9 cellular contexts compared by ENCODE assay signal in the genomic region with DNA sequence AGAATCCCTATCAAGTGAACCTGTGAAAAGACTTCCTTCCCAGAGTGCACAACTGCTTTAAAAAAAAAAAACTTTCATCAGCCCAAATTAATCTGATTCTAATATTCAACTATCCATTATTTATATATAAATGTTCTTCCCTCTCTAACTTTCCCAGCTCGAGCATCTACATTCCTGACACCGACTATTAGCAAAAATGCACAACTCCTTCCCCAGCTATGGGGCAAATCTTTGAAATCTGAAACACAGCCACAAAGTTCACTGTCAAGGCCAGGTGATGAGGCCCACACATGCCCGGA. TPM values are rescaled to one million over a fixed set of nuclear protein-coding genes. Genes with fewer than 3 reads are reported as not detected.
DNase-seq lines count a peak whose midpoint lies in the region; ATAC-seq and TF ChIP-seq lines count a peak whose summit lies in the region.
"Had no signal": no experiment of that assay in that cellular context is flagged by ENCODE, and none has a peak within 500 bp of the region (broad histone marks: within the 10 kb centered on the region; RNA-seq: fewer than 3 reads in every experiment).

No MANE protein-coding gene starts in this region.

- H3K4me3 ChIP-seq in adipocyte (ENCODE audit: low read length) (peak overlapping the region; percentile 99), thoracic aorta (peak overlapping the region; percentile 93), mucosa of descending colon (no peak overlapping the region)

- H3K9me3 ChIP-seq in adipocyte (ENCODE audit: control insufficient read depth, low read length) (no peaks in the 10 kb centered on the region), thoracic aorta (no peaks in the 10 kb centered on the region), mucosa of descending colon (no peaks in the 10 kb centered on the region)

- no peak for ATAC-seq in activated CD8-positive, alpha-beta memory T cell treated with anti-CD3 and anti-CD28 coated beads, Interleukin-2, amount 10 ng/mL, durations not matched to agents 7 days and 5 days
- ATAC-seq in thoracic aorta (ENCODE audit: insufficient number of reproducible peaks, low FRiP score, low read depth) (no peak), mucosa of descending colon (no peak)

- no peaks in the 10 kb centered on the region for H3K36me3 ChIP-seq in adipocyte (ENCODE audit: control insufficient read depth, insufficient read depth, low read length, severe bottlenecking)
- H3K36me3 ChIP-seq in thoracic aorta = no peaks in the 10 kb centered on the region
- H3K36me3 ChIP-seq in mucosa of descending colon (ENCODE audit: low read depth) = no peaks in the 10 kb centered on the region

- intact Hi-C loops in mucosa of descending colon (cut with DNase I, micrococcal nuclease) = no loop called here

- no peak for DNase-seq in activated CD8-positive, alpha-beta memory T cell treated with anti-CD3 and anti-CD28 coated beads, Interleukin-2, amount 10 ng/mL, durations not matched to agents 7 days and 5 days
- DNase-seq in activated CD8-positive, alpha-beta memory T cell treated with anti-CD3 and anti-CD28 coated beads, Interleukin-2, amount 50 U/mL, for 48 hours = no peak
- DNase-seq in adipocyte (ENCODE audit: low read depth) (no peak), left kidney (ENCODE audit: low read depth, low spot score) (peak; percentile 47), thoracic aorta (ENCODE audit: low spot score) (no peak), mucosa of descending colon (no peak), mucosa of gallbladder (ENCODE audit: low spot score) (no peak), DMS114 treated with DMSO at 0.1 percent for 48 hours (lab: John Stamatoyannopoulos, UW; ENCODE audit: unreplicated experiment) (no peak)
- DNase-seq: NCI-H1694 had no signal

- peaks cover 8% of the 10 kb centered on the region for H3K36me3 Mint-ChIP-seq in activated CD8-positive, alpha-beta memory T cell treated with anti-CD3 and anti-CD28 coated beads, Interleukin-2, amount 10 ng/mL, durations not matched to agents 7 days and 5 days

- peak overlapping the region; percentile 89 for H3K4me3 Mint-ChIP-seq in activated CD8-positive, alpha-beta memory T cell treated with anti-CD3 and anti-CD28 coated beads, Interleukin-2, amount 10 ng/mL, durations not matched to agents 7 days and 5 days

- no peaks in the 10 kb centered on the region for H3K27me3 Mint-ChIP-seq in activated CD8-positive, alpha-beta memory T cell treated with anti-CD3 and anti-CD28 coated beads, Interleukin-2, amount 10 ng/mL, durations not matched to agents 7 days and 5 days

- no peaks in the 10 kb centered on the region for H3K9me3 Mint-ChIP-seq in activated CD8-positive, alpha-beta memory T cell treated with anti-CD3 and anti-CD28 coated beads, Interleukin-2, amount 10 ng/mL, durations not matched to agents 7 days and 5 days (ENCODE audit: low read depth)

- peak overlapping the region; percentile 82 to 88 for H3K27ac ChIP-seq in thoracic aorta

- H3K27me3 ChIP-seq in adipocyte (replicated peaks; ENCODE audit: control insufficient read depth, insufficient read depth, low read length) = no peaks in the 10 kb centered on the region
- H3K27me3 ChIP-seq in thoracic aorta (replicated peaks; ENCODE audit: insufficient read depth) = no peaks in the 10 kb centered on the region

- TF ChIP-seq CTCF in thoracic aorta (IDR thresholded peaks at IDR 0.05) (no peak), mucosa of descending colon (IDR thresholded peaks at IDR 0.05) (no peak)

- H3K9ac ChIP-seq in adipocyte (ENCODE audit: low read length) = peak overlapping the region; percentile 93

- H3K4me1 ChIP-seq in adipocyte (ENCODE audit: control insufficient read depth, insufficient read depth, low read length) (peaks cover 39% of the 10 kb centered on the region), thoracic aorta (ENCODE audit: control insufficient read depth in 1 of 2, low read depth in 2 of 2) (peaks cover 26 to 34% of the 10 kb centered on the region in 2 donors), mucosa of descending colon (ENCODE audit: low read depth) (no peaks in the 10 kb centered on the region)

- H3K4me1 Mint-ChIP-seq in activated CD8-positive, alpha-beta memory T cell treated with anti-CD3 and anti-CD28 coated beads, Interleukin-2, amount 10 ng/mL, durations not matched to agents 7 days and 5 days = peaks cover 54% of the 10 kb centered on the region

- CTCF ChIA-PET in activated CD8-positive, alpha-beta memory T cell treated with anti-CD3 and anti-CD28 coated beads, Interleukin-2, amount 10 ng/mL, durations not matched to agents 7 days and 5 days (lab: Charles Lee) = interaction anchor here (0.7 to 1.1 kb wide), 2 partner anchors 14 to 233 kb away, joined by 4 to 5 read pairs; no protein-coding TSS in a partner anchor

- H3K27ac Mint-ChIP-seq in activated CD8-positive, alpha-beta memory T cell treated with anti-CD3 and anti-CD28 coated beads, Interleukin-2, amount 10 ng/mL, durations not matched to agents 7 days and 5 days = peak overlapping the region; percentile 93

RNA-seq across cellular contexts. Expression of a gene that starts 2.3 kb away (rescaled TPM):
- total RNA-seq in activated CD8-positive, alpha-beta memory T cell treated with anti-CD3 and anti-CD28 coated beads, Interleukin-2, amount 10 ng/mL, durations not matched to agents 7 days and 5 days = 10 to 100 TPM; 34.6 to 39.7 TPM
- total RNA-seq in thoracic aorta (100 to 1,000 TPM in 1 of 2 donors, 10 to 100 TPM in 1; 62.3 to 104 TPM), mucosa of descending colon (10 to 100 TPM; 20.3 to 78.1 (median 23.3) TPM), mucosa of gallbladder (43.8 TPM)
